1 cellular context compared by ENCODE assay signal in the genomic region with DNA sequence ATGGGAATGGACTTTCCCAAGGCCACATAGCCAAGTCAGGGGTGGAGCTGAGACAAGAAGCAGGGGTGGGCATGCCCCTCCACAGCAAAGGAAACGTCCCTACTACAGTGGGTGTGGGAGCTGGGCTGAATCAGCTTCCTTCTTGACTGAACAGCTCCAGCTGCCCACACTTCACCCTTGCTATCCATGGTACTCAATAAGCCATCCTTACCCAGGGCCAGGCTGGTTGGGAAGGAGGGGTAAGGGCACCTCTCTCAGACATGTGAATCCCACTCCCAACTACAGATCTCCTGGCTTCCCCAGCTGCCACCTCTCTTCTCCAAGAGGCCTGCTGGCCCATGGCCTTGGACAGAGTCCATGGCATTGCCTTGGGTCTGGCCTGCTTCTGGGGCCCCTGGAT.
TF ChIP-seq lines count a peak whose summit lies in the region.

No MANE protein-coding gene starts in this region.

TF ChIP-seq in HEK293, 187 proteins besides CTCF, POLR2A, EP300 and RAD21 (continued from another document):
- TF ChIP-seq, protein P1, sequence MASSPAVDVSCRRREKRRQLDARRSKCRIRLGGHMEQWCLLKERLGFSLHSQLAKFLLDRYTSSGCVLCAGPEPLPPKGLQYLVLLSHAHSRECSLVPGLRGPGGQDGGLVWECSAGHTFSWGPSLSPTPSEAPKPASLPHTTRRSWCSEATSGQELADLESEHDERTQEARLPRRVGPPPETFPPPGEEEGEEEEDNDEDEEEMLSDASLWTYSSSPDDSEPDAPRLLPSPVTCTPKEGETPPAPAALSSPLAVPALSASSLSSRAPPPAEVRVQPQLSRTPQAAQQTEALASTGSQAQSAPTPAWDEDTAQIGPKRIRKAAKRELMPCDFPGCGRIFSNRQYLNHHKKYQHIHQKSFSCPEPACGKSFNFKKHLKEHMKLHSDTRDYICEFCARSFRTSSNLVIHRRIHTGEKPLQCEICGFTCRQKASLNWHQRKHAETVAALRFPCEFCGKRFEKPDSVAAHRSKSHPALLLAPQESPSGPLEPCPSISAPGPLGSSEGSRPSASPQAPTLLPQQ (tag by site-specific recombination; IDR thresholded peaks at IDR 0.05): no peak
- TF ChIP-seq, protein P2, sequence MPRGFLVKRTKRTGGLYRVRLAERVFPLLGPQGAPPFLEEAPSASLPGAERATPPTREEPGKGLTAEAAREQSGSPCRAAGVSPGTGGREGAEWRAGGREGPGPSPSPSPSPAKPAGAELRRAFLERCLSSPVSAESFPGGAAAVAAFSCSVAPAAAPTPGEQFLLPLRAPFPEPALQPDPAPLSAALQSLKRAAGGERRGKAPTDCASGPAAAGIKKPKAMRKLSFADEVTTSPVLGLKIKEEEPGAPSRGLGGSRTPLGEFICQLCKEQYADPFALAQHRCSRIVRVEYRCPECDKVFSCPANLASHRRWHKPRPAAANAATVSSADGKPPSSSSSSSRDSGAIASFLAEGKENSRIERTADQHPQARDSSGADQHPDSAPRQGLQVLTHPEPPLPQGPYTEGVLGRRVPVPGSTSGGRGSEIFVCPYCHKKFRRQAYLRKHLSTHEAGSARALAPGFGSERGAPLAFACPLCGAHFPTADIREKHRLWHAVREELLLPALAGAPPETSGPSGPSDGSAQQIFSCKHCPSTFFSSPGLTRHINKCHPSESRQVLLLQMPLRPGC (tag by site-specific recombination; IDR thresholded peaks at IDR 0.05): no peak
- TF ChIP-seq ZNF433 (tag by site-specific recombination; IDR thresholded peaks at IDR 0.05; ENCODE audit: low read depth): no peak
- TF ChIP-seq EGR2 (tag by site-specific recombination; IDR thresholded peaks at IDR 0.05; ENCODE audit: low read depth): no peak
